ENCODE assay signal across 19 cellular contexts in the genomic region with DNA sequence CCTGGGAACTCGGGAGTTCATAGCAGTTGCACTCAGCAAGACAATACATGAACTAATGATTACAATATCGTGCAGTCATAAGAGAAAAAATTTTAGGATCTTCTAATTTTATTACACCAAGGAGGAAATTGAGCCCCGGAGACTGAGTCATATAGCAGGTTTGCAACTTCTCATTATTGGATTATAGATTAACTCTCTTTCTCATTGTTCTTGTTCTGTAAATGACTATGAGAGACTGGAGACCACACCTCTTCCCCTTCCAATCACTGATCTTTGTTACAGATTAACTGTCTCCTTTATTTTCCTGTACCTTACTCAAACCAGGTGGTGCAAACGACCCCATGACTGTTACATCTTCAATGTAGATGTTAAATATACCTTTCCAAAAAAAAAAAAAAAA.
DNase-seq lines count a peak whose midpoint lies in the region; ATAC-seq and TF ChIP-seq lines count a peak whose summit lies in the region.
"Had no signal": no experiment of that assay in that cellular context is flagged by ENCODE, and none has a peak within 500 bp of the region (broad histone marks: within the 10 kb centered on the region; RNA-seq: fewer than 3 reads in every experiment).

No MANE protein-coding gene starts in this region.

- H3K23ac ChIP-seq in H9 (ENCODE audit: insufficient read length, low read depth, low read length): no peak overlapping the region

- no peak overlapping the region for H2BK5ac ChIP-seq in H9 (ENCODE audit: insufficient read length, low read length)

- no peaks in the 10 kb centered on the region for H3K23me2 ChIP-seq in H9 (ENCODE audit: insufficient read length, low read depth, low read length, poor library complexity, severe bottlenecking)

- intact Hi-C loops in breast epithelium (cut with DNase I; ENCODE audit: low total_unique reads): no loop called here

- H2BK12ac ChIP-seq in H9 (ENCODE audit: insufficient read length, low read depth, low read length): no peak overlapping the region

- no peak overlapping the region for H3K4me3 ChIP-seq in breast epithelium
- H3K4me3 ChIP-seq: left ventricle myocardium inferior, SJCRH30 had no signal

- H2AK5ac ChIP-seq in H9 (ENCODE audit: insufficient read length, low read length): no peak overlapping the region

- H3K27me3 ChIP-seq in breast epithelium: no peaks in the 10 kb centered on the region
- H3K27me3 ChIP-seq in H9 (ENCODE audit: insufficient read depth, low read length): no peaks in the 10 kb centered on the region
- H3K27me3 ChIP-seq: brain microvascular endothelial cell, SJCRH30 had no signal

- no peak overlapping the region for H3K4me3 Mint-ChIP-seq in nephron
- no peak overlapping the region for H3K4me3 Mint-ChIP-seq in H9
- H3K4me3 Mint-ChIP-seq: activated CD4-positive, alpha-beta T cell treated with anti-CD3 and anti-CD28 coated beads, Interleukin-2, amount 10 ng/mL, durations not matched to agents 24 days and 14 days; activated naive CD8-positive, alpha-beta T cell had no signal

- H2BK120ac ChIP-seq in H9 (ENCODE audit: low read depth, low read length, poor library complexity, severe bottlenecking): no peak overlapping the region

- no peak overlapping the region for H3K56ac ChIP-seq in H9 (ENCODE audit: insufficient read length, low read depth, low read length)

- H2AFZ ChIP-seq in H9 (ENCODE audit: low read length): no peak overlapping the region

- H3T11ph ChIP-seq in H9 (ENCODE audit: low read length): no peak overlapping the region

- H3K27ac Mint-ChIP-seq in nephron (peak overlapping the region; percentile 20 to 64 (median 35)), H9 (no peak overlapping the region)
- H3K27ac Mint-ChIP-seq: activated CD4-positive, alpha-beta T cell treated with anti-CD3 and anti-CD28 coated beads, Interleukin-2, amount 10 ng/mL, durations not matched to agents 24 days and 14 days; activated naive CD8-positive, alpha-beta T cell had no signal

- no peak overlapping the region for H3K14ac ChIP-seq in H9 (ENCODE audit: insufficient read depth, low read length)

- ATAC-seq in GM19397 (IDR thresholded peaks at IDR 0.05; ENCODE audit: unreplicated experiment) (peak; percentile 73), HG02642 (IDR thresholded peaks at IDR 0.05; ENCODE audit: poor library complexity, unreplicated experiment) (peak; percentile 87), HG03354 (IDR thresholded peaks at IDR 0.05; ENCODE audit: poor library complexity, severe bottlenecking, unreplicated experiment) (peak; percentile 97)

- H4K91ac ChIP-seq in H9 (ENCODE audit: insufficient read length, low read depth, low read length): no peak overlapping the region

- H3K27me3 Mint-ChIP-seq in nephron (ENCODE audit: low read depth): no peaks in the 10 kb centered on the region
- H3K27me3 Mint-ChIP-seq in H9 (ENCODE audit: low read depth): no peaks in the 10 kb centered on the region
- H3K27me3 Mint-ChIP-seq: activated CD4-positive, alpha-beta T cell treated with anti-CD3 and anti-CD28 coated beads, Interleukin-2, amount 10 ng/mL, durations not matched to agents 24 days and 14 days; activated naive CD8-positive, alpha-beta T cell had no signal

- H3K4me2 ChIP-seq in H9 (ENCODE audit: insufficient read depth, insufficient read length, low read length): no peak overlapping the region

- H3K27ac ChIP-seq in breast epithelium (no peak overlapping the region), H9 (ENCODE audit: insufficient read length, low read depth, low read length) (no peak overlapping the region)
- H3K27ac ChIP-seq: brain microvascular endothelial cell, left ventricle myocardium inferior, SJCRH30 had no signal

- H3K79me1 ChIP-seq in H9 (ENCODE audit: insufficient read depth, low read depth, low read length, poor library complexity, severe bottlenecking): no peaks in the 10 kb centered on the region

- H3K36me3 Mint-ChIP-seq in nephron (ENCODE audit: low read depth): no peaks in the 10 kb centered on the region
- H3K36me3 Mint-ChIP-seq in H9 (ENCODE audit: insufficient read depth in 1 of 3, low read depth in 3 of 3): no peaks in the 10 kb centered on the region
- H3K36me3 Mint-ChIP-seq: activated naive CD8-positive, alpha-beta T cell had no signal

- no peak overlapping the region for H2BK20ac ChIP-seq in H9 (ENCODE audit: low read depth, low read length, poor library complexity, severe bottlenecking)

- no peaks in the 10 kb centered on the region for H3K4me1 ChIP-seq in breast epithelium
- peaks cover 3% of the 10 kb centered on the region; the same call in 1 of the 2 replicates for H3K4me1 ChIP-seq in H9 (ENCODE audit: insufficient read depth, low read length)
- H3K4me1 ChIP-seq: left ventricle myocardium inferior, SJCRH30 had no signal

- no peak overlapping the region for H4K8ac ChIP-seq in H9 (replicated peaks; ENCODE audit: insufficient read length, low read depth, low read length)

- H3K18ac ChIP-seq in H9 (ENCODE audit: insufficient read length, low read depth, low read length): no peak overlapping the region

- DNase-seq in breast epithelium (ENCODE audit: low spot score in 2 of 2): no peak
- DNase-seq in nucleus accumbens (lab: John Stamatoyannopoulos, UW): no peak
- DNase-seq in H9: no peak
- no peak for DNase-seq in NCI-H1048 (lab: John Stamatoyannopoulos, UW)
- DNase-seq: activated CD4-positive, alpha-beta T cell treated with anti-CD3 and anti-CD28 coated beads, Interleukin-2, amount 10 ng/mL, durations not matched to agents 24 days and 14 days; brain microvascular endothelial cell; H7; hypothalamus; KBM-7; left ventricle myocardium inferior; NCI-H1417; NCI-H226; SJCRH30; T-helper 9 cell had no signal

- H3K4me1 Mint-ChIP-seq in nephron (no peaks in the 10 kb centered on the region), H9 (peaks cover 4 to 6% of the 10 kb centered on the region in 2 experiments; a peak in 2 of 4 replicates)
- H3K4me1 Mint-ChIP-seq: activated CD4-positive, alpha-beta T cell treated with anti-CD3 and anti-CD28 coated beads, Interleukin-2, amount 10 ng/mL, durations not matched to agents 24 days and 14 days had no signal

- TF ChIP-seq CTCF in nephron (IDR thresholded peaks at IDR 0.05; ENCODE audit: unreplicated experiment in 3 of 3): no peak
- TF ChIP-seq CTCF in breast epithelium (IDR thresholded peaks at IDR 0.05): no peak
- no peak for TF ChIP-seq CTCF in H9 (conservative IDR thresholded peaks at IDR 0.05)

- H3K36me3 ChIP-seq in breast epithelium: no peaks in the 10 kb centered on the region
- H3K36me3 ChIP-seq: brain microvascular endothelial cell, left ventricle myocardium inferior, SJCRH30 had no signal

- no CpG with 5 or more reads among the region's 4 CpGs for WGBS in H9 (ENCODE audit: extremely low coverage, insufficient read length, low lambda C conversion rate)

- no peak overlapping the region for H4K5ac ChIP-seq in H9 (ENCODE audit: insufficient read length, low read depth, low read length)

- no peak overlapping the region for H3K4ac ChIP-seq in H9 (ENCODE audit: low read depth, low read length)

- H3K9me3 Mint-ChIP-seq in nephron (no peaks in the 10 kb centered on the region), H9 (no peaks in the 10 kb centered on the region)
- H3K9me3 Mint-ChIP-seq: activated CD4-positive, alpha-beta T cell treated with anti-CD3 and anti-CD28 coated beads, Interleukin-2, amount 10 ng/mL, durations not matched to agents 24 days and 14 days had no signal

- no peaks in the 10 kb centered on the region for H3K79me2 ChIP-seq in H9 (ENCODE audit: insufficient read depth, low read length)

- no peaks in the 10 kb centered on the region for H3K9me3 ChIP-seq in breast epithelium
- H3K9me3 ChIP-seq in H9 (ENCODE audit: control insufficient read depth, low read depth, low read length): no peaks in the 10 kb centered on the region
- H3K9me3 ChIP-seq: SJCRH30 had no signal

- no peak overlapping the region for H3K9ac ChIP-seq in H9 (ENCODE audit: extremely low read depth, insufficient read length, low read length)

- no peak overlapping the region for H2BK15ac ChIP-seq in H9 (ENCODE audit: low read depth, low read length)

- no peaks in the 10 kb centered on the region for H4K20me1 ChIP-seq in H9 (ENCODE audit: control insufficient read depth, insufficient read depth, insufficient read length)

- no peak for TF ChIP-seq POLR2A in breast epithelium (IDR thresholded peaks at IDR 0.05)

Comparison
In these comparisons a context has a peak if more than half of its experiments do, and no peak if none do; other contexts are left out.
1. H3K27ac Mint-ChIP-seq: peak in nephron (3 of 3); none in H9 (0 of 3).
2. Peak in every context shown above with its lines, with median percentiles within 50 percentile points of each other: ATAC-seq.